In the genomic region with DNA sequence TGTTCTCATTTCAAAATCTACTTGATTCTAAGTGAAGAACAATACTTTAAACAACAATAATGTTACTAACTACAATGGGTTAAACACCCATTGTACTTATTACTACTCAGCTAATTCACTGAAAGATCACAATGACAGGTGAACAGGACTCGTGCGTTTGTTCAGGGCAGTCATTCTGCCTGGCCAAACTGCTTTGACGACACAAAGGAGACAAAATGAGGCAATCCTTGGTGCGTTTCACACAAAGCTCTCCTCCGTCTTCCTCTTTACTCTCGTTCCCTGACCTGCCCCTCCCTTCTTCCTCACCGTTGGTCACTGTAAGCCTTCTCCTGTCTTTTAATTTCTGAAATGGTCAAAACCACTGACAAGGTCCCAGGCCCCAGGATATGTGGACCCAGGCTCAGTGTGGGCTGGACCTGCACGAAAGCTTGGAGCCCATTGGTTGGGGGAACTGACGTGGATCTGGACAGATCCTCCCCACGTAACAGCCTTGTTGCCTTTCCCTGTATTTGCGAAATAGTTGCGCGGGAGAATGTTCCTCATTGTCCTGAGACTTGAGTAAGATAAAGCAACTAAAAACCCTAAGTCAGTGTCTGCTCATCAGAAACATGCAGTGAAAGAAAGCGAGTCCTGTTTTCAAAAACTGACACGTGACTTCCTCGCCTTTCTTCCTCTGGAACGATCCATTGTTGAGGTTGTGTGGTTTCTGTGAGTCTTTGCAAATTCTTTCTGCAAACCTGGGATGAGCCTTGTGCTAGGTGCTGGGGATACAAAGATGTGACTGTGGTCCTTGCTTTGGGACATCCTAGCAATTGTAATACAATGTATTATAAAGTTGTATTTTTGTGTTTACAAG, we compare ENCODE assay signal across 11 cellular contexts.
DNase-seq lines count a peak whose midpoint lies in the region; ATAC-seq and TF ChIP-seq lines count a peak whose summit lies in the region.
"Had no signal": no experiment of that assay in that cellular context is flagged by ENCODE, and none has a peak within 500 bp of the region (broad histone marks: within the 10 kb centered on the region; RNA-seq: fewer than 3 reads in every experiment).

No MANE protein-coding gene starts in this region.

- no peaks in the 10 kb centered on the region for H3K36me3 Mint-ChIP-seq in neural crest cell (ENCODE audit: low read depth)
- H3K36me3 Mint-ChIP-seq: CD4-positive, CD25-positive, alpha-beta regulatory T cell had no signal

- no peak overlapping the region for H3K27ac ChIP-seq in esophagus muscularis mucosa (replicated peaks in 1 of 4)
- H3K27ac ChIP-seq: SK-N-MC had no signal

- no peaks in the 10 kb centered on the region for H3K27me3 Mint-ChIP-seq in neural crest cell (ENCODE audit: low read depth)

- no peak for ATAC-seq in GM21576 (IDR thresholded peaks at IDR 0.05; ENCODE audit: unreplicated experiment)

- no peak for TF ChIP-seq EP300 in esophagus muscularis mucosa (IDR thresholded peaks at IDR 0.05)

- peak; percentile 61 for DNase-seq in Ammon's horn (ENCODE audit: low spot score)
- peak; percentile 76 to 90 for DNase-seq in NOMO-1 (lab: John Stamatoyannopoulos, UW; ENCODE audit: unreplicated experiment in 2 of 2)
- peak; percentile 91 for DNase-seq in esophagus muscularis mucosa (ENCODE audit: extremely low spot score)
- DNase-seq in neural crest cell (ENCODE audit: low read depth, low spot score) = no peak
- no peak for DNase-seq in NCI-H1930 (lab: John Stamatoyannopoulos, UW)
- no peak for DNase-seq in ecto neural progenitor cell (ENCODE audit: low spot score)
- DNase-seq in stimulated activated CD4-positive, alpha-beta T cell treated with anti-CD3 and anti-CD28 coated beads, Interleukin-4, amount 100 ng/mL, for 1 hour = no peak
- DNase-seq: CD4-positive, CD25-positive, alpha-beta regulatory T cell; kidney had no signal

- H3K4me1 ChIP-seq in esophagus muscularis mucosa = no peaks in the 10 kb centered on the region

- TF ChIP-seq CTCF in esophagus muscularis mucosa (IDR thresholded peaks at IDR 0.05) = no peak
- no peak for TF ChIP-seq CTCF in neural crest cell (conservative IDR thresholded peaks at IDR 0.05)

- H3K4me3 Mint-ChIP-seq in neural crest cell = peak overlapping the region; percentile 52

- H3K4me3 ChIP-seq in esophagus muscularis mucosa = no peak overlapping the region
- H3K4me3 ChIP-seq: SK-N-MC had no signal

- H3K9me3 Mint-ChIP-seq in neural crest cell = peaks cover 3% of the 10 kb centered on the region

- peak overlapping the region; percentile 99 for H3K27ac Mint-ChIP-seq in neural crest cell (ENCODE audit: unreplicated experiment)
- H3K27ac Mint-ChIP-seq: CD4-positive, CD25-positive, alpha-beta regulatory T cell had no signal

- H3K9me3 ChIP-seq in esophagus muscularis mucosa = peaks cover 0 to 6% (median 0%) of the 10 kb centered on the region in 4 donors

- intact Hi-C loops in esophagus muscularis mucosa (cut with DNase I) = no loop called here

- peaks cover 28% of the 10 kb centered on the region for H3K4me1 Mint-ChIP-seq in neural crest cell

- H3K27me3 ChIP-seq in esophagus muscularis mucosa = no peaks in the 10 kb centered on the region

- 67% methylated on average over 17 of the region's 17 CpGs for WGBS in esophagus muscularis mucosa

- TF ChIP-seq POLR2A in esophagus muscularis mucosa (IDR thresholded peaks at IDR 0.05; ENCODE audit: low read depth) = no peak

- H3K36me3 ChIP-seq in esophagus muscularis mucosa = no peaks in the 10 kb centered on the region

Comparison
In these comparisons a context has a peak if more than half of its experiments do, and no peak if none do; other contexts are left out.
1. DNase-seq: peak in Ammon's horn (single experiment), NOMO-1 (2 of 2) and esophagus muscularis mucosa (single experiment); none in neural crest cell (single experiment), NCI-H1930 (0 of 2), ecto neural progenitor cell (single experiment) and stimulated activated CD4-positive, alpha-beta T cell treated with anti-CD3 and anti-CD28 coated beads, Interleukin-4, amount 100 ng/mL, for 1 hour (single experiment).